ENCODE assay signal across 30 cellular contexts in the genomic region with DNA sequence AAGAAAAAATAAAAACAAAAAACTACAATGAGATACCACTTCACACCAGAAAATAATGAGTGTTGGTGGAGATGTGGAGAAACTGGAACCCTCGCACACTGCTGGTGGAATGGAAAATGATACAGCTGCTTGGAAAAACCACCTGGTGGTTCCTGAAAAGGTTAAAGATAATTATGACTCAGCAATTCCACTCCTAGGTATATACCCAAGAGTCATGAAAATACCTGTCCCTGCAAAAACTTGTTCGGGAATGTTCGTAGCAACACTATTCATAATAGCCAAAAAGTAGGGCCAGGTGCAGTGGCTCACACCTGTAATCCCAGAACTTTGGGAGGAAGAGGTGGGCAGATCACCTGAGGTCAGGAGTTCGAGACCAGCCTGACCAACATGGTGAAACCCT.
"Had no signal": no experiment of that assay in that cellular context is flagged by ENCODE, and none has a peak within 500 bp of the region (broad histone marks: within the 10 kb centered on the region; RNA-seq: fewer than 3 reads in every experiment).

No MANE protein-coding gene starts in this region.

- H3K9me3 ChIP-seq: adrenal gland, ascending aorta, colonic mucosa, heart right ventricle, neutrophil, ovary, psoas muscle, right atrium auricular region, stomach, suprapubic skin, tibial nerve had no signal

- H3K4me3 Mint-ChIP-seq: activated naive CD4-positive, alpha-beta T cell treated with anti-CD3 and anti-CD28 coated beads, Interleukin-2, amount 50 U/mL, for 24 hours; activated T-cell treated with anti-CD3 and anti-CD28 coated beads, Interleukin-2, amount 50 U/mL, for 24 hours; effector memory CD8-positive, alpha-beta T cell; nephron; T-cell had no signal

- H3K27me3 ChIP-seq: adrenal gland, ascending aorta, colonic mucosa, dorsolateral prefrontal cortex, heart right ventricle, neutrophil, ovary, right atrium auricular region, stomach, suprapubic skin, tibial nerve had no signal

- H3K4me1 ChIP-seq: ascending aorta, colonic mucosa, psoas muscle, suprapubic skin, tibial nerve had no signal

- ATAC-seq: effector memory CD8-positive, alpha-beta T cell; heart right ventricle; left colon; psoas muscle; T-cell had no signal

- H3K4me1 Mint-ChIP-seq: nephron had no signal

- H3K27ac Mint-ChIP-seq: nephron, T-cell had no signal

- FAIRE-seq: endothelial cell of umbilical vein, TTC549, urothelium cell line had no signal

- H3K4me3 ChIP-seq: adrenal gland, ascending aorta, colonic mucosa, dorsolateral prefrontal cortex, heart right ventricle, ovary, psoas muscle, right atrium auricular region, stomach, suprapubic skin, tibial nerve had no signal

- DNase-seq: activated CD4-positive, alpha-beta T cell treated with anti-CD3 and anti-CD28 coated beads for 1 hour; activated CD4-positive, alpha-beta T cell treated with anti-CD3 and anti-CD28 coated beads, Interleukin-2, amount 50 U/mL, for 4 hours; activated CD8-positive, alpha-beta memory T cell treated with anti-CD3 and anti-CD28 coated beads for 24 hours; activated CD8-positive, alpha-beta memory T cell treated with anti-CD3 and anti-CD28 coated beads, Interleukin-2, amount 50 U/mL, for 4 hours; activated T-cell treated with anti-CD3 and anti-CD28 coated beads, Interleukin-2, amount 50 U/mL, for 24 hours; colonic mucosa; dorsolateral prefrontal cortex; effector memory CD8-positive, alpha-beta T cell; heart right ventricle; islet precursor cell; left colon; mesenchymal stem cell; ovary; psoas muscle; stimulated activated CD4-positive, alpha-beta T cell treated with anti-CD3 and anti-CD28 coated beads, Interleukin-12 subunit alpha, Interleukin-12 subunit beta, amount 100 ng/mL, for 4 hours; stimulated activated CD4-positive, alpha-beta T cell treated with anti-CD3 and anti-CD28 coated beads, Interleukin-4, amount 100 ng/mL, for 4 hours; stomach; T-cell; WERI-Rb-1 had no signal

- H3K9me3 Mint-ChIP-seq: activated naive CD4-positive, alpha-beta T cell treated with anti-CD3 and anti-CD28 coated beads, Interleukin-2, amount 50 U/mL, for 24 hours; activated T-cell treated with anti-CD3 and anti-CD28 coated beads, Interleukin-2, amount 50 U/mL, for 24 hours; effector memory CD8-positive, alpha-beta T cell; nephron; T-cell had no signal

- H3K27ac ChIP-seq: adrenal gland, ascending aorta, colonic mucosa, dorsolateral prefrontal cortex, heart right ventricle, neutrophil, ovary, psoas muscle, right atrium auricular region, stomach, suprapubic skin, tibial nerve, WERI-Rb-1 had no signal

- H3K36me3 ChIP-seq: ovary had no signal

- H3K27me3 Mint-ChIP-seq: activated naive CD4-positive, alpha-beta T cell treated with anti-CD3 and anti-CD28 coated beads, Interleukin-2, amount 50 U/mL, for 24 hours; activated T-cell treated with anti-CD3 and anti-CD28 coated beads, Interleukin-2, amount 50 U/mL, for 24 hours; effector memory CD8-positive, alpha-beta T cell; T-cell had no signal
